8 cellular contexts compared by ENCODE assay signal in genomic region chr3:98733778-98734281, GRCh38. TPM values are rescaled to one million over a fixed set of nuclear protein-coding genes. Genes with fewer than 3 reads are reported as not detected.
DNase-seq lines count a peak whose midpoint lies in the region; ATAC-seq and TF ChIP-seq lines count a peak whose summit lies in the region.

No MANE protein-coding gene starts in this region.

- no peaks in the 10 kb centered on the region for H3K36me3 ChIP-seq in psoas muscle (ENCODE audit: insufficient read depth in 1 of 2, low read depth in 1 of 2)

- intact Hi-C loops in head of caudate nucleus (cut with DNase I), result loop anchor here (5.0 kb wide), 1 partner anchor 43 kb away; no protein-coding TSS in a partner anchor
- intact Hi-C loops in psoas muscle (cut with DNase I), result loop anchor here (5.0 to 10.0 kb wide), 4 partner anchors 38 to 63 kb away; no protein-coding TSS in a partner anchor

- H3K4me1 ChIP-seq in psoas muscle, result peaks cover 9% of the 10 kb centered on the region

- POLR2A ChIA-PET in WTC11 (lab: Charles Lee), result no interaction called here

- peak overlapping the region; percentile 93 for H3K4me3 ChIP-seq in psoas muscle

- H3K27me3 ChIP-seq in psoas muscle (ENCODE audit: insufficient read depth in 3 of 3, low read length in 2 of 3), result no peaks in the 10 kb centered on the region

- no peaks in the 10 kb centered on the region for H3K9me3 Mint-ChIP-seq in WTC11

- peaks cover 27% of the 10 kb centered on the region for H3K4me1 Mint-ChIP-seq in WTC11

- no peak overlapping the region for H3K27ac Mint-ChIP-seq in WTC11

- no peaks in the 10 kb centered on the region for H3K36me3 Mint-ChIP-seq in WTC11

- WGBS in psoas muscle, 3 donors, result 8 to 19% (median 19%) methylated on average over 16 of the region's 16 CpGs

- ATAC-seq in HG02588 (IDR thresholded peaks at IDR 0.05; ENCODE audit: unreplicated experiment), result peak; percentile 40
- ATAC-seq in WTC11, result no peak
- ATAC-seq in psoas muscle, result peak; percentile 8 to 45 (median 40)

- peak overlapping the region; percentile 75 for H3K4me3 Mint-ChIP-seq in WTC11

- TF ChIP-seq CTCF in WTC11 (IDR thresholded peaks at IDR 0.05), result no peak
- TF ChIP-seq CTCF in psoas muscle (IDR thresholded peaks at IDR 0.05), result no peak

- peak overlapping the region; percentile 86 for H3K27ac ChIP-seq in psoas muscle

- CTCF ChIA-PET in WTC11 (lab: Charles Lee), result interaction anchor here (1.3 to 1.5 kb wide), 2 partner anchors 121 to 132 kb away, joined by 5 to 6 read pairs; no protein-coding TSS in a partner anchor

- peak; percentile 84 for DNase-seq in DMS 273 treated with DMSO at 0.1 percent for 48 hours (lab: John Stamatoyannopoulos, UW)
- DNase-seq in WTC11 (ENCODE audit: low spot score), result no peak
- DNase-seq in head of caudate nucleus, result peak in 22 of 42 donors; percentile 15 to 68 (median 32)
- no peak for DNase-seq in psoas muscle
- no peak for DNase-seq in NCI-H1930 (lab: John Stamatoyannopoulos, UW)
- no peak for DNase-seq in epidermal melanocyte (ENCODE audit: insufficient read length, low spot score)
- no peak for DNase-seq in stimulated activated CD4-positive, alpha-beta T cell treated with anti-CD3 and anti-CD28 coated beads, Interleukin-2, amount 100 ng/mL, for 48 hours

- peaks cover 40% of the 10 kb centered on the region for H3K27me3 Mint-ChIP-seq in WTC11 (ENCODE audit: low read depth)

- no peaks in the 10 kb centered on the region for H3K9me3 ChIP-seq in psoas muscle

TF ChIP-seq in WTC11, 78 proteins besides CTCF, POLR2A, EP300 and RAD21:
- no peak for TF ChIP-seq FOXK1 (CRISPR knock-in tag; IDR thresholded peaks at IDR 0.05)
- TF ChIP-seq CBFB (CRISPR knock-in tag; IDR thresholded peaks at IDR 0.05; ENCODE audit: low read depth), result no peak
- no peak for TF ChIP-seq NFYB (CRISPR knock-in tag; conservative IDR thresholded peaks at IDR 0.05; ENCODE audit: low read depth)
- no peak for TF ChIP-seq SP1 (CRISPR knock-in tag; conservative IDR thresholded peaks at IDR 0.05)
- no peak for TF ChIP-seq EMX1 (CRISPR knock-in tag; IDR thresholded peaks at IDR 0.05)
- TF ChIP-seq PRRX2 (CRISPR knock-in tag; IDR thresholded peaks at IDR 0.05), result no peak
- TF ChIP-seq ZNF671 (CRISPR knock-in tag; IDR thresholded peaks at IDR 0.05), result no peak
- TF ChIP-seq ERG (CRISPR knock-in tag; IDR thresholded peaks at IDR 0.05), result no peak
- TF ChIP-seq SMAD4 (CRISPR knock-in tag; IDR thresholded peaks at IDR 0.05), result no peak
- no peak for TF ChIP-seq IRF2 (CRISPR knock-in tag; IDR thresholded peaks at IDR 0.05; ENCODE audit: borderline replicate concordance, low read depth)
- TF ChIP-seq NFE2L1 (CRISPR knock-in tag; IDR thresholded peaks at IDR 0.05), result no peak
- no peak for TF ChIP-seq KAT7 (CRISPR knock-in tag; IDR thresholded peaks at IDR 0.05; ENCODE audit: borderline replicate concordance)
- no peak for TF ChIP-seq CREM (CRISPR knock-in tag; IDR thresholded peaks at IDR 0.05)
- TF ChIP-seq JAZF1 (CRISPR knock-in tag; IDR thresholded peaks at IDR 0.05), result no peak
- no peak for TF ChIP-seq ZSCAN18 (CRISPR knock-in tag; IDR thresholded peaks at IDR 0.05)
- no peak for TF ChIP-seq GRHL2 (CRISPR knock-in tag; IDR thresholded peaks at IDR 0.05; ENCODE audit: insufficient replicate concordance, severe bottlenecking)
- no peak for TF ChIP-seq USF2 (CRISPR knock-in tag; IDR thresholded peaks at IDR 0.05)
- no peak for TF ChIP-seq AR (CRISPR knock-in tag; IDR thresholded peaks at IDR 0.05)
- TF ChIP-seq TCF7 (CRISPR knock-in tag; IDR thresholded peaks at IDR 0.05; ENCODE audit: low read depth), result no peak
- TF ChIP-seq OVOL2 (CRISPR knock-in tag; IDR thresholded peaks at IDR 0.05; ENCODE audit: borderline replicate concordance), result no peak

RNA-seq across cellular contexts. Expression of gene ST3GAL6, which starts 29.3 kb away (rescaled TPM):
- 8.1 to 8.7 TPM (median 8.3 TPM) in 3 replicates for total RNA-seq in WTC11 (2021)
- 10 to 100 TPM in 1 of 4 donors, 1 to 10 TPM in 3; 8.7 to 22.9 (median 9.6) TPM for total RNA-seq in psoas muscle
- 10 to 100 TPM in 1 of 3 donors, 1 to 10 TPM in 2; 7.6 to 14.9 (median 8.9) TPM for polyA plus RNA-seq in psoas muscle

Comparison
In these comparisons a context has a peak if more than half of its experiments do, and no peak if none do; other contexts are left out.
1. DNase-seq: peak in DMS 273 treated with DMSO at 0.1 percent for 48 hours (single experiment) and head of caudate nucleus (22 of 42); none in WTC11 (single experiment), psoas muscle (0 of 2), NCI-H1930 (0 of 2), epidermal melanocyte (single experiment) and stimulated activated CD4-positive, alpha-beta T cell treated with anti-CD3 and anti-CD28 coated beads, Interleukin-2, amount 100 ng/mL, for 48 hours (0 of 2).